Comparison of ENCODE assay signal across 18 cellular contexts in the genomic region with DNA sequence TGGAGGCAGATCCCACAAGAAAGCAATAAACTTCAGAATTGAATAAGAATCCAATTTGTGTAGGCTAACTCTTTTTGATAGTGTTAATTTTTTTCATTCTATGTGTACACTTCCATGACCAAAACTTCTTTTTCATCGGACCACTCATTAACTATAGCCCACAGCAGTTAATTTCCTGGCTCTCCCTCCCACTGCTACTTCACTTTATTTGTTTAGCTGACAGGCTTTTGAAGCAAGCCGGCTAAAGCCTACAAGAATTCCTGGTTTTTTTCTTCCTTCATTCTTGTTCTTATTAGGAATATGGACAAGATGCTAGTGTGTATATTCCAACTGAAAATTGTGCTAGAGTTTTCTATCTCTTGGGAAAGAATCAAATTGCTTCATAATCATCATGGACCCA.
"Had no signal": no experiment of that assay in that cellular context is flagged by ENCODE, and none has a peak within 500 bp of the region (broad histone marks: within the 10 kb centered on the region; RNA-seq: fewer than 3 reads in every experiment).

No MANE protein-coding gene starts in this region.

- H2AFZ ChIP-seq: parathyroid adenoma had no signal

- H3K36me3 ChIP-seq: colonic mucosa, prostate gland, sigmoid colon, stomach, thoracic aorta, transverse colon had no signal

- H3K9ac ChIP-seq: parathyroid adenoma had no signal

- H3K27ac ChIP-seq: colonic mucosa, foreskin keratinocyte, parathyroid adenoma, prostate gland, sigmoid colon, skin epidermis, stomach, thoracic aorta, transverse colon had no signal

- H3K9me3 ChIP-seq: colonic mucosa, prostate gland, sigmoid colon, stomach, thoracic aorta, transverse colon had no signal

- H3K4me1 ChIP-seq: colonic mucosa, parathyroid adenoma, prostate gland, sigmoid colon, stomach, transverse colon had no signal

- ATAC-seq: foreskin keratinocyte, left colon, natural killer cell had no signal

- H3K79me2 ChIP-seq: parathyroid adenoma had no signal

- H3K27me3 ChIP-seq: colonic mucosa, foreskin keratinocyte, sigmoid colon, stomach, transverse colon had no signal

- DNase-seq: colonic mucosa; dermis blood vessel endothelial cell; erythroblast; foreskin keratinocyte; immature natural killer cell; kidney; left colon; natural killer cell; sigmoid colon; stimulated activated CD4-positive, alpha-beta T cell treated with anti-CD3 and anti-CD28 coated beads, Interleukin-12 subunit alpha, Interleukin-12 subunit beta, amount 100 ng/mL, for 4 hours; stimulated activated naive CD4-positive, alpha-beta T cell; stomach; substantia nigra; transverse colon had no signal

- H3K4me3 ChIP-seq: colonic mucosa, prostate gland, sigmoid colon, skin epidermis, stomach, thoracic aorta, transverse colon had no signal
